Comparison of ENCODE assay signal across 1 cellular context in genomic region chr6:13486679-13487121, GRCh38.
TF ChIP-seq lines count a peak whose summit lies in the region.

No MANE protein-coding gene starts in this region.

TF ChIP-seq in HEK293, 187 proteins besides CTCF, POLR2A, EP300 and RAD21 (continued from another document and continues in another):
- no peak for TF ChIP-seq ZNF513 (tag by site-specific recombination; IDR thresholded peaks at IDR 0.05)
- no peak for TF ChIP-seq BCL11B (tag by site-specific recombination; IDR thresholded peaks at IDR 0.05; ENCODE audit: low read depth)
- TF ChIP-seq, protein P1, sequence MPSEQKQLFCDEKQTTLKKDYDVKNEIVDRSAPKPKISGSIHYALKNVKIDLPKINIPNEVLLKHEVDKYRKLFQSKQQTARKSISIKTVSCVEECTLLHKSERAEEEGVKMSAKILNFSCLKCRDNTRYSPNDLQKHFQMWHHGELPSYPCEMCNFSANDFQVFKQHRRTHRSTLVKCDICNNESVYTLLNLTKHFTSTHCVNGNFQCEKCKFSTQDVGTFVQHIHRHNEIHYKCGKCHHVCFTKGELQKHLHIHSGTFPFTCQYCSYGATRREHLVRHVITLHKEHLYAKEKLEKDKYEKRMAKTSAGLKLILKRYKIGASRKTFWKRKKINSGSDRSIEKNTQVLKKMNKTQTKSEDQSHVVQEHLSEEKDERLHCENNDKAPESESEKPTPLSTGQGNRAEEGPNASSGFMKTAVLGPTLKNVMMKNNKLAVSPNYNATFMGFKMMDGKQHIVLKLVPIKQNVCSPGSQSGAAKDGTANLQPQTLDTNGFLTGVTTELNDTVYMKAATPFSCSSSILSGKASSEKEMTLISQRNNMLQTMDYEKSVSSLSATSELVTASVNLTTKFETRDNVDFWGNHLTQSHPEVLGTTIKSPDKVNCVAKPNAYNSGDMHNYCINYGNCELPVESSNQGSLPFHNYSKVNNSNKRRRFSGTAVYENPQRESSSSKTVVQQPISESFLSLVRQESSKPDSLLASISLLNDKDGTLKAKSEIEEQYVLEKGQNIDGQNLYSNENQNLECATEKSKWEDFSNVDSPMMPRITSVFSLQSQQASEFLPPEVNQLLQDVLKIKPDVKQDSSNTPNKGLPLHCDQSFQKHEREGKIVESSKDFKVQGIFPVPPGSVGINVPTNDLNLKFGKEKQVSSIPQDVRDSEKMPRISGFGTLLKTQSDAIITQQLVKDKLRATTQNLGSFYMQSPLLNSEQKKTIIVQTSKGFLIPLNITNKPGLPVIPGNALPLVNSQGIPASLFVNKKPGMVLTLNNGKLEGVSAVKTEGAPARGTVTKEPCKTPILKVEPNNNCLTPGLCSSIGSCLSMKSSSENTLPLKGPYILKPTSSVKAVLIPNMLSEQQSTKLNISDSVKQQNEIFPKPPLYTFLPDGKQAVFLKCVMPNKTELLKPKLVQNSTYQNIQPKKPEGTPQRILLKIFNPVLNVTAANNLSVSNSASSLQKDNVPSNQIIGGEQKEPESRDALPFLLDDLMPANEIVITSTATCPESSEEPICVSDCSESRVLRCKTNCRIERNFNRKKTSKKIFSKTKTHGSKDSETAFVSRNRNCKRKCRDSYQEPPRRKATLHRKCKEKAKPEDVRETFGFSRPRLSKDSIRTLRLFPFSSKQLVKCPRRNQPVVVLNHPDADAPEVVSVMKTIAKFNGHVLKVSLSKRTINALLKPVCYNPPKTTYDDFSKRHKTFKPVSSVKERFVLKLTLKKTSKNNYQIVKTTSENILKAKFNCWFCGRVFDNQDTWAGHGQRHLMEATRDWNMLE (tag by site-specific recombination; conservative IDR thresholded peaks at IDR 0.05; ENCODE audit: low read depth) = no peak
- no peak for TF ChIP-seq ZNF138 (tag by site-specific recombination; IDR thresholded peaks at IDR 0.05; ENCODE audit: borderline replicate concordance)
- TF ChIP-seq ZNF175 (tag by site-specific recombination; IDR thresholded peaks at IDR 0.05) = no peak
- no peak for TF ChIP-seq SALL2 (tag by site-specific recombination; IDR thresholded peaks at IDR 0.05; ENCODE audit: borderline replicate concordance)
- peak; percentile 69 for TF ChIP-seq PRDM10 (tag by site-specific recombination; IDR thresholded peaks at IDR 0.05)
- TF ChIP-seq KLF16 (tag by site-specific recombination; IDR thresholded peaks at IDR 0.05) = peak; percentile 67; the same call in 1 of the 2 replicates
- TF ChIP-seq ZBTB48 (tag by site-specific recombination; IDR thresholded peaks at IDR 0.05) = no peak
- no peak for TF ChIP-seq ZNF174 (tag by site-specific recombination; IDR thresholded peaks at IDR 0.05)
- TF ChIP-seq ZNF366 (tag by site-specific recombination; conservative IDR thresholded peaks at IDR 0.05) = no peak
- no peak for TF ChIP-seq ZNF548 (tag by site-specific recombination; IDR thresholded peaks at IDR 0.05)
- no peak for TF ChIP-seq ZNF184 (tag by site-specific recombination; IDR thresholded peaks at IDR 0.05)
- peak; percentile 31; the same call in 1 of the 2 replicates for TF ChIP-seq ZNF341 (tag by site-specific recombination; IDR thresholded peaks at IDR 0.05; ENCODE audit: low read depth)
- TF ChIP-seq, protein P2, sequence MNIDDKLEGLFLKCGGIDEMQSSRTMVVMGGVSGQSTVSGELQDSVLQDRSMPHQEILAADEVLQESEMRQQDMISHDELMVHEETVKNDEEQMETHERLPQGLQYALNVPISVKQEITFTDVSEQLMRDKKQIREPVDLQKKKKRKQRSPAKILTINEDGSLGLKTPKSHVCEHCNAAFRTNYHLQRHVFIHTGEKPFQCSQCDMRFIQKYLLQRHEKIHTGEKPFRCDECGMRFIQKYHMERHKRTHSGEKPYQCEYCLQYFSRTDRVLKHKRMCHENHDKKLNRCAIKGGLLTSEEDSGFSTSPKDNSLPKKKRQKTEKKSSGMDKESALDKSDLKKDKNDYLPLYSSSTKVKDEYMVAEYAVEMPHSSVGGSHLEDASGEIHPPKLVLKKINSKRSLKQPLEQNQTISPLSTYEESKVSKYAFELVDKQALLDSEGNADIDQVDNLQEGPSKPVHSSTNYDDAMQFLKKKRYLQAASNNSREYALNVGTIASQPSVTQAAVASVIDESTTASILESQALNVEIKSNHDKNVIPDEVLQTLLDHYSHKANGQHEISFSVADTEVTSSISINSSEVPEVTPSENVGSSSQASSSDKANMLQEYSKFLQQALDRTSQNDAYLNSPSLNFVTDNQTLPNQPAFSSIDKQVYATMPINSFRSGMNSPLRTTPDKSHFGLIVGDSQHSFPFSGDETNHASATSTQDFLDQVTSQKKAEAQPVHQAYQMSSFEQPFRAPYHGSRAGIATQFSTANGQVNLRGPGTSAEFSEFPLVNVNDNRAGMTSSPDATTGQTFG (tag by site-specific recombination; IDR thresholded peaks at IDR 0.05; ENCODE audit: borderline replicate concordance) = no peak
- TF ChIP-seq, protein P3, sequence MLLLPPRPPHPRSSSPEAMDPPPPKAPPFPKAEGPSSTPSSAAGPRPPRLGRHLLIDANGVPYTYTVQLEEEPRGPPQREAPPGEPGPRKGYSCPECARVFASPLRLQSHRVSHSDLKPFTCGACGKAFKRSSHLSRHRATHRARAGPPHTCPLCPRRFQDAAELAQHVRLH (tag by site-specific recombination; IDR thresholded peaks at IDR 0.05) = no peak
- no peak for TF ChIP-seq SP7 (tag by site-specific recombination; IDR thresholded peaks at IDR 0.05)
- no peak for TF ChIP-seq ZNF155 (tag by site-specific recombination; IDR thresholded peaks at IDR 0.05)
- TF ChIP-seq SCRT1 (tag by site-specific recombination; IDR thresholded peaks at IDR 0.05; ENCODE audit: borderline replicate concordance) = no peak
- peak; percentile 46; the same call in 1 of the 2 replicates for TF ChIP-seq ZNF10 (tag by site-specific recombination; IDR thresholded peaks at IDR 0.05)
- no peak for TF ChIP-seq ZSCAN30 (tag by site-specific recombination; IDR thresholded peaks at IDR 0.05)
- TF ChIP-seq ZNF19 (tag by site-specific recombination; IDR thresholded peaks at IDR 0.05; ENCODE audit: low read depth) = no peak
- TF ChIP-seq RBAK (tag by site-specific recombination; IDR thresholded peaks at IDR 0.05) = no peak
- TF ChIP-seq ZNF501 (tag by site-specific recombination; IDR thresholded peaks at IDR 0.05) = no peak
- 0 out of 2 replicates have a peak, but pooled peaks have one; percentile 27 for TF ChIP-seq ZFP37 (tag by site-specific recombination; IDR thresholded peaks at IDR 0.05)
- 0 out of 2 replicates have a peak, but pooled peaks have one; percentile 41 for TF ChIP-seq ZBTB10 (tag by site-specific recombination; IDR thresholded peaks at IDR 0.05)
- 0 out of 2 replicates have a peak, but pooled peaks have one; percentile 10 for TF ChIP-seq EGR2 (tag by site-specific recombination; IDR thresholded peaks at IDR 0.05; ENCODE audit: low read depth)
- TF ChIP-seq ZNF223 (tag by site-specific recombination; IDR thresholded peaks at IDR 0.05) = no peak
- TF ChIP-seq, protein P4, sequence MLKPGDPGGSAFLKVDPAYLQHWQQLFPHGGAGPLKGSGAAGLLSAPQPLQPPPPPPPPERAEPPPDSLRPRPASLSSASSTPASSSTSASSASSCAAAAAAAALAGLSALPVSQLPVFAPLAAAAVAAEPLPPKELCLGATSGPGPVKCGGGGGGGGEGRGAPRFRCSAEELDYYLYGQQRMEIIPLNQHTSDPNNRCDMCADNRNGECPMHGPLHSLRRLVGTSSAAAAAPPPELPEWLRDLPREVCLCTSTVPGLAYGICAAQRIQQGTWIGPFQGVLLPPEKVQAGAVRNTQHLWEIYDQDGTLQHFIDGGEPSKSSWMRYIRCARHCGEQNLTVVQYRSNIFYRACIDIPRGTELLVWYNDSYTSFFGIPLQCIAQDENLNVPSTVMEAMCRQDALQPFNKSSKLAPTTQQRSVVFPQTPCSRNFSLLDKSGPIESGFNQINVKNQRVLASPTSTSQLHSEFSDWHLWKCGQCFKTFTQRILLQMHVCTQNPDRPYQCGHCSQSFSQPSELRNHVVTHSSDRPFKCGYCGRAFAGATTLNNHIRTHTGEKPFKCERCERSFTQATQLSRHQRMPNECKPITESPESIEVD (tag by site-specific recombination; IDR thresholded peaks at IDR 0.05) = no peak
- peak; percentile 75 for TF ChIP-seq YY2 (tag by site-specific recombination; IDR thresholded peaks at IDR 0.05)
- TF ChIP-seq ZNF398 (tag by site-specific recombination; IDR thresholded peaks at IDR 0.05) = no peak
- TF ChIP-seq ZBTB26 (tag by site-specific recombination; optimal IDR thresholded peaks at IDR 0.05) = peak; percentile 83
- no peak for TF ChIP-seq ZNF529 (tag by site-specific recombination; IDR thresholded peaks at IDR 0.05; ENCODE audit: insufficient replicate concordance)
- no peak for TF ChIP-seq GLIS1 (tag by site-specific recombination; IDR thresholded peaks at IDR 0.05)
- no peak for TF ChIP-seq ZNF488 (tag by site-specific recombination; IDR thresholded peaks at IDR 0.05)
- no peak for TF ChIP-seq ZNF37A (tag by site-specific recombination; IDR thresholded peaks at IDR 0.05)
- no peak for TF ChIP-seq TCF7L2 (IDR thresholded peaks at IDR 0.05; ENCODE audit: borderline replicate concordance, low read depth, low read length)
